In genomic region chr4:21090098-21090666, GRCh38 we compare ENCODE assay signal across 27 cellular contexts.
"Had no signal": no experiment of that assay in that cellular context is flagged by ENCODE, and none has a peak within 500 bp of the region (broad histone marks: within the 10 kb centered on the region; RNA-seq: fewer than 3 reads in every experiment).

No MANE protein-coding gene starts in this region.

- H3K4me1 ChIP-seq: body of pancreas, heart right ventricle, lower lobe of right lung, spleen, upper lobe of right lung had no signal

- H3K4me3 Mint-ChIP-seq: activated naive CD4-positive, alpha-beta T cell treated with anti-CD3 and anti-CD28 coated beads for 36 hours; activated naive CD8-positive, alpha-beta T cell treated with anti-CD3 and anti-CD28 coated beads, Interleukin-2, amount 10 ng/mL, durations not matched to agents 7 days and 5 days; activated T-cell treated with anti-CD3 and anti-CD28 coated beads, Interleukin-2, amount 50 U/mL, for 4 hours; dendritic cell treated with granulocyte-macrophage colony-stimulating factor and Interleukin-4, amounts not matched to agents 40 ng/mL and 50 ng/mL, for 4 days; naive B cell had no signal

- H3K36me3 ChIP-seq: cardiac muscle cell, heart right ventricle, lower lobe of right lung, spleen, upper lobe of right lung had no signal

- H3K9me3 ChIP-seq: body of pancreas, lower lobe of right lung, upper lobe of right lung had no signal

- H3K27ac ChIP-seq: body of pancreas, cardiac muscle cell, heart right ventricle, lower lobe of right lung, spleen, upper lobe of right lung had no signal

- H3K36me3 Mint-ChIP-seq: activated naive CD8-positive, alpha-beta T cell treated with anti-CD3 and anti-CD28 coated beads, Interleukin-2, amount 10 ng/mL, durations not matched to agents 7 days and 5 days had no signal

- H3K27me3 Mint-ChIP-seq: activated naive CD8-positive, alpha-beta T cell treated with anti-CD3 and anti-CD28 coated beads, Interleukin-2, amount 10 ng/mL, durations not matched to agents 7 days and 5 days; dendritic cell treated with granulocyte-macrophage colony-stimulating factor and Interleukin-4, amounts not matched to agents 40 ng/mL and 50 ng/mL, for 4 days; naive B cell; progenitor cell of endocrine pancreas had no signal

- H3K27ac Mint-ChIP-seq: activated naive CD4-positive, alpha-beta T cell treated with anti-CD3 and anti-CD28 coated beads for 36 hours; activated naive CD8-positive, alpha-beta T cell treated with anti-CD3 and anti-CD28 coated beads, Interleukin-2, amount 10 ng/mL, durations not matched to agents 7 days and 5 days; dendritic cell treated with granulocyte-macrophage colony-stimulating factor and Interleukin-4, amounts not matched to agents 40 ng/mL and 50 ng/mL, for 4 days; naive B cell; progenitor cell of endocrine pancreas had no signal

- H3K27me3 ChIP-seq: body of pancreas, cardiac muscle cell, heart right ventricle, spleen, upper lobe of right lung had no signal

- DNase-seq: activated CD4-positive, alpha-beta T cell treated with anti-CD3 and anti-CD28 coated beads for 4 hours; activated CD4-positive, alpha-beta T cell treated with anti-CD3 and anti-CD28 coated beads, Interleukin-2, amount 50 U/mL, for 48 hours; activated CD4-positive, CD25-positive, alpha-beta regulatory T cell; activated CD8-positive, alpha-beta memory T cell treated with anti-CD3 and anti-CD28 coated beads, Interleukin-2, amount 50 U/mL, for 48 hours; activated effector memory CD4-positive, alpha-beta T cell treated with Interleukin-2 at 50 U/mL for 16 hours; activated naive CD4-positive, alpha-beta T cell treated with anti-CD3 and anti-CD28 coated beads for 36 hours; activated naive CD8-positive, alpha-beta T cell treated with anti-CD3 and anti-CD28 coated beads, Interleukin-2, amount 10 ng/mL, durations not matched to agents 7 days and 5 days; activated T-cell treated with anti-CD3 and anti-CD28 coated beads, Interleukin-2, amount 50 U/mL, for 4 hours; body of pancreas; effector CD4-positive, alpha-beta T cell; erythroblast; foreskin fibroblast; heart right ventricle; kidney; lower lobe of right lung; mesendoderm; naive B cell; retina; spleen; stimulated activated CD4-positive, alpha-beta T cell treated with anti-CD3 and anti-CD28 coated beads, Interleukin-4, amount 100 ng/mL, for 24 hours; stimulated activated naive CD4-positive, alpha-beta T cell treated with Interleukin-2 at 50 U/mL for 16 hours; T1000; upper lobe of right lung had no signal

- H3K4me1 Mint-ChIP-seq: activated naive CD8-positive, alpha-beta T cell treated with anti-CD3 and anti-CD28 coated beads, Interleukin-2, amount 10 ng/mL, durations not matched to agents 7 days and 5 days; naive B cell had no signal

- ATAC-seq: activated T-cell treated with anti-CD3 and anti-CD28 coated beads, Interleukin-2, amount 50 U/mL, for 4 hours; body of pancreas; heart right ventricle; left lobe of liver; lower lobe of right lung; upper lobe of right lung had no signal

- H3K4me3 ChIP-seq: body of pancreas, cardiac muscle cell, heart right ventricle, lower lobe of right lung, spleen, upper lobe of right lung had no signal
